Comparison of ENCODE assay signal across 10 cellular contexts in genomic region chr20:17679786-17680127, GRCh38. TPM values are rescaled to one million over a fixed set of nuclear protein-coding genes. Genes with fewer than 3 reads are reported as not detected.
A peak's percentile ranks its signal among the peaks of the same experiment; 100 is the strongest.
DNase-seq lines count a peak whose midpoint lies in the region; ATAC-seq, FAIRE-seq and TF ChIP-seq lines count a peak whose summit lies in the region.
"Had no signal": no experiment of that assay in that cellular context is flagged by ENCODE, and none has a peak within 500 bp of the region (broad histone marks: within the 10 kb centered on the region; RNA-seq: fewer than 3 reads in every experiment).

No MANE protein-coding gene starts in this region.

- H3K9ac ChIP-seq in OCI-LY1 (ENCODE audit: low read length), result no peak overlapping the region

- DNase-seq in CD14-positive monocyte (ENCODE audit: low spot score) (no peak), osteoblast (ENCODE audit: insufficient read length, low spot score, missing footprints) (peak; percentile 59), hippocampal formation (lab: John Stamatoyannopoulos, UW) (no peak), RCC 7860 (ENCODE audit: low spot score) (no peak), NCI-H187 (lab: John Stamatoyannopoulos, UW) (no peak)
- DNase-seq in effector memory CD4-positive, alpha-beta T cell, result no peak
- DNase-seq: activated CD4-positive, alpha-beta T cell treated with anti-CD3 and anti-CD28 coated beads, Interleukin-2, amount 50 U/mL, for 48 hours had no signal

- H3K4me1 Mint-ChIP-seq in CD14-positive monocyte, result peaks cover 33% of the 10 kb centered on the region

- peaks cover 39 to 40% of the 10 kb centered on the region in 2 donors for H3K36me3 Mint-ChIP-seq in CD14-positive monocyte

- H3K27me3 ChIP-seq in OCI-LY1 (ENCODE audit: insufficient read depth, low read length), result no peaks in the 10 kb centered on the region
- no peaks in the 10 kb centered on the region for H3K27me3 ChIP-seq in effector memory CD4-positive, alpha-beta T cell (replicated peaks; ENCODE audit: control insufficient read depth, insufficient read depth, low read length, poor library complexity, severe bottlenecking)
- peaks cover 16% of the 10 kb centered on the region for H3K27me3 ChIP-seq in osteoblast (ENCODE audit: insufficient read depth, low read length)

- H3K27me3 Mint-ChIP-seq in CD14-positive monocyte (ENCODE audit: low read depth in 3 of 3), result peaks cover 0 to 4% (median 0%) of the 10 kb centered on the region in 3 donors

- peak overlapping the region; percentile 68 for H3K4me3 ChIP-seq in OCI-LY1 (ENCODE audit: low read depth, low read length, poor library complexity, severe bottlenecking)
- no peak overlapping the region for H3K4me3 ChIP-seq in effector memory CD4-positive, alpha-beta T cell (ENCODE audit: insufficient read depth, low read depth, low read length, poor library complexity, severe bottlenecking)
- peak overlapping the region; percentile 94 for H3K4me3 ChIP-seq in osteoblast (ENCODE audit: insufficient read depth, low read length)

- peak overlapping the region; percentile 87 to 90 for H3K4me3 Mint-ChIP-seq in CD14-positive monocyte

- H3K4me2 ChIP-seq in OCI-LY1 (ENCODE audit: low read length), result peak overlapping the region; percentile 77; the same call in 1 of the 2 replicates
- H3K4me2 ChIP-seq in osteoblast (ENCODE audit: insufficient read depth, low read length), result peak overlapping the region; percentile 84

- H3K9me3 Mint-ChIP-seq in CD14-positive monocyte, result no peaks in the 10 kb centered on the region

- H3K4me1 ChIP-seq in OCI-LY1 (ENCODE audit: insufficient read depth, low read length, severe bottlenecking), result peaks cover 18% of the 10 kb centered on the region
- H3K4me1 ChIP-seq in effector memory CD4-positive, alpha-beta T cell (ENCODE audit: control insufficient read depth, insufficient read depth, low read length, poor library complexity, severe bottlenecking), result peaks cover 12% of the 10 kb centered on the region
- H3K4me1 ChIP-seq in osteoblast (ENCODE audit: insufficient read depth, low read length), result peaks cover 40% of the 10 kb centered on the region

- TF ChIP-seq CTCF in CD14-positive monocyte (IDR thresholded peaks at IDR 0.05) (no peak), OCI-LY1 (IDR thresholded peaks at IDR 0.05; ENCODE audit: low read length) (no peak), osteoblast (IDR thresholded peaks at IDR 0.05; ENCODE audit: extremely low read depth, low read depth, low read length) (no peak)

- H3K27ac Mint-ChIP-seq in CD14-positive monocyte, result peak overlapping the region; percentile 92 to 95 (median 94)

- H3F3A ChIP-seq in OCI-LY1 (ENCODE audit: insufficient read depth, low read length), result no peaks in the 10 kb centered on the region

- no peak for FAIRE-seq in RCC 7860 (lab: Jason Lieb, UNC)
- FAIRE-seq: urothelium cell line had no signal

- no peaks in the 10 kb centered on the region for H3K9me2 ChIP-seq in OCI-LY1 (ENCODE audit: low read depth, low read length)

- no peak for ATAC-seq in GM21786 (IDR thresholded peaks at IDR 0.05; ENCODE audit: unreplicated experiment)

- H3K27ac ChIP-seq in OCI-LY1 (ENCODE audit: low read depth, low read length, poor library complexity, severe bottlenecking) (peak overlapping the region; percentile 44), osteoblast (ENCODE audit: low read depth, low read length) (peak overlapping the region; percentile 87)
- H3K27ac ChIP-seq in effector memory CD4-positive, alpha-beta T cell (ENCODE audit: insufficient read depth, low read length, poor library complexity, severe bottlenecking), result peak overlapping the region; percentile 4

- intact Hi-C loops in CD14-positive monocyte (cut with micrococcal nuclease), result loop anchor here (5.0 to 10.0 kb wide), 3 partner anchors 115 to 288 kb away; partner anchors contain the start of genes MGME1 (in 2 of the 2) and SNX5 (in 2 of the 2)

- H3K79me2 ChIP-seq in OCI-LY1 (ENCODE audit: insufficient read depth, low read length) (no peaks in the 10 kb centered on the region), osteoblast (ENCODE audit: insufficient read depth, low read length) (peaks cover 66% of the 10 kb centered on the region)

- H3K9me3 ChIP-seq in OCI-LY1 (ENCODE audit: low read length), result no peaks in the 10 kb centered on the region
- no peaks in the 10 kb centered on the region for H3K9me3 ChIP-seq in effector memory CD4-positive, alpha-beta T cell (ENCODE audit: control insufficient read depth, low read length)
- no peaks in the 10 kb centered on the region for H3K9me3 ChIP-seq in osteoblast (ENCODE audit: low read depth, low read length)

- H4K20me1 ChIP-seq in OCI-LY1 (ENCODE audit: insufficient read depth, low read length) (no peaks in the 10 kb centered on the region), osteoblast (ENCODE audit: insufficient read depth, low read length) (peaks cover 59% of the 10 kb centered on the region)

- H2AFZ ChIP-seq in OCI-LY1 (ENCODE audit: low read length) (no peak overlapping the region), osteoblast (ENCODE audit: low read length) (no peak overlapping the region)

- H3K36me3 ChIP-seq in OCI-LY1 (ENCODE audit: insufficient read depth, low read length) (peaks cover 15% of the 10 kb centered on the region; the same call in 1 of the 2 replicates), osteoblast (ENCODE audit: insufficient read depth, low read length) (peaks cover 54% of the 10 kb centered on the region)
- H3K36me3 ChIP-seq in effector memory CD4-positive, alpha-beta T cell (ENCODE audit: control insufficient read depth, insufficient read depth, low read length), result no peaks in the 10 kb centered on the region

RNA-seq across cellular contexts. Expression of gene RRBP1, which starts 2.3 kb away (rescaled TPM):
- 1 to 10 TPM; 4.7 to 7.5 TPM for polyA plus RNA-seq in CD14-positive monocyte
- total RNA-seq in osteoblast, result 122 and 126 TPM in 2 replicates

RNA-seq across cellular contexts. Expression of gene BANF2, which starts 20.0 kb away (rescaled TPM):
- not detected for polyA plus RNA-seq in CD14-positive monocyte
- not detected in 2 replicates for total RNA-seq in osteoblast

Comparison
In these comparisons a context has a peak if more than half of its experiments do, and no peak if none do; other contexts are left out.
1. H3K27ac ChIP-seq: peak in every context shown above with its lines; median percentile 87 in osteoblast; 44 in OCI-LY1; 4 in effector memory CD4-positive, alpha-beta T cell.